Comparison of ENCODE assay signal across 8 cellular contexts in the genomic region with DNA sequence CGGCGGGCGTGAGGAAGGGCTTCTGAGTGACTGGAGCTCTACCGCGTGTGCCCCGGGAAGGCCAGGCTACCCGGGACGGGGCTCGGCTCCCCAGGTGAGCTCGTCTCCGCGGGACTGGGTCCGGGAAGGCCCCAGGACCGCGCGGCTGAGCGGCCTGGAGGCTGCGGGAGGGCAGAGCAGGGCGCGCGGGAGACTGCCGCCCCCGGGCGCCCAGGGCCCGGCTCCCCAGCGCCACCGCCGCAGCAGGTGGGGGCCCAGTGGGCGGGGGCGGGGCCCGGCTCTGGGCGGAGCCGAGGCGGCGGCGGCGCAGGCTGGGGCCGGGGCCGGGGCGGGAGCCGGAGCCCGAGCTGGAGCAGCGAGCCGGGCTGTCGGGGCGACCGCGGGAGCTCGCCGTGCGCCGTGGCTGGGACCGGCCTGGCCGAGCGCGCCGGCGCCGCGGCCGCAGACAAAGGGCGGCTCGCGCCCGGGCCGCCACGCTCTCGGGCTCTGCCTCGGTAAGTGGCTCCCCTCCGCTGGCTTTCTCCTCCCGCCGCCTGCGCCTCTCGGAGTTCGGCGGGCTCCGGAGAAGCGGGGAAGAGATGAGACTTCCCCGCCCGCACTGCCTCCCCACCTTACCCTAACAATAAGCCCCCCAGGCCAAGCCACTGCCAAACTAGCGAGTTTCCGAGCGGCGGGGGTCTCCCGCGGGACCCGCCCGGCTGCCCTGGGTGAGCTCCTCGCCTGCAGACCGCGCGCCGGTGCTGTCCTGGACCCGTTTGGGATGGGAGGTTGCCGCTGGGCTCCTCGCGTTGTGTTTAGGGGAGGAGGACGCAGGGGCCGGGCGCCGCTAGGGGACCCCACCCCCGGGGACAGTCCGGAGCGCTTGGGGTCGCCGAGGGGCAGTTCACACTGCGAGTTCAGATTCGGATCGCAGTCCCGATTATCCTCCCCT. TPM values are rescaled to one million over a fixed set of nuclear protein-coding genes. Genes with fewer than 3 reads are reported as not detected.
DNase-seq lines count a peak whose midpoint lies in the region; ATAC-seq and TF ChIP-seq lines count a peak whose summit lies in the region.

A gene (plus strand): TSS at position 338 of the 931 bp plus-strand sequence. CDS start 103,872 bp downstream, outside the sequence.

- no peak for DNase-seq in BE2C
- DNase-seq in MG63: no peak
- peak; percentile 59 for DNase-seq in activated naive CD8-positive, alpha-beta T cell treated with anti-CD3 and anti-CD28 coated beads, Interleukin-2, amount 10 ng/mL, durations not matched to agents 7 days and 5 days
- DNase-seq in heart right ventricle: peak in 1 of 2 donors; percentile 55
- peak; percentile 57 to 78 (median 65) for DNase-seq in ovary
- no peak for DNase-seq in NCI-H128 (lab: John Stamatoyannopoulos, UW; ENCODE audit: unreplicated experiment)
- no peak for DNase-seq in T-helper 1 cell

- intact Hi-C loops in heart right ventricle (cut with DNase I): loop anchor here in 1 of 10 donors (10.0 kb wide), 1 partner anchor 105 kb away; no protein-coding TSS in a partner anchor
- intact Hi-C loops in ovary (cut with DNase I): no loop called here

- no peaks in the 10 kb centered on the region for H3K4me1 Mint-ChIP-seq in activated naive CD8-positive, alpha-beta T cell treated with anti-CD3 and anti-CD28 coated beads, Interleukin-2, amount 10 ng/mL, durations not matched to agents 7 days and 5 days

- TF ChIP-seq CTCF in BE2C (IDR thresholded peaks at IDR 0.05; ENCODE audit: low read depth, low read length) (no peak), heart right ventricle (IDR thresholded peaks at IDR 0.05) (no peak), ovary (IDR thresholded peaks at IDR 0.05) (no peak)

- no peak for TF ChIP-seq EP300 in ovary (IDR thresholded peaks at IDR 0.05)

- peaks cover 5% of the 10 kb centered on the region for H3K9me3 Mint-ChIP-seq in activated naive CD8-positive, alpha-beta T cell treated with anti-CD3 and anti-CD28 coated beads, Interleukin-2, amount 10 ng/mL, durations not matched to agents 7 days and 5 days

- H3K4me3 ChIP-seq in BE2C (ENCODE audit: low read depth, low read length) (peak within 1 kb of the TSS; percentile 19), MG63 (peak within 1 kb of the TSS; percentile 26; the same call in 1 of the 2 replicates), heart right ventricle (peak within 1 kb of the TSS; percentile 51 to 74 (median 62)), ovary (peak within 1 kb of the TSS; percentile 56)

- H3K9me3 ChIP-seq in BE2C: no peaks in the 10 kb centered on the region
- peaks cover 4% of the 10 kb centered on the region; the same call in 1 of the 2 replicates for H3K9me3 ChIP-seq in MG63
- H3K9me3 ChIP-seq in heart right ventricle: peaks cover 0 to 12% (median 0%) of the 10 kb centered on the region in 11 donors
- H3K9me3 ChIP-seq in ovary: no peaks in the 10 kb centered on the region

- H3K27ac Mint-ChIP-seq in activated naive CD8-positive, alpha-beta T cell treated with anti-CD3 and anti-CD28 coated beads, Interleukin-2, amount 10 ng/mL, durations not matched to agents 7 days and 5 days: no peak within 1 kb of the TSS

- peak within 1 kb of the TSS in 9 of 10 donors; percentile 1 to 81 (median 67) for H3K27ac ChIP-seq in heart right ventricle
- H3K27ac ChIP-seq in ovary: peak within 1 kb of the TSS; percentile 82 to 92

- POLR2A ChIA-PET in activated naive CD8-positive, alpha-beta T cell treated with anti-CD3 and anti-CD28 coated beads, Interleukin-2, amount 10 ng/mL, durations not matched to agents 7 days and 5 days (lab: Charles Lee): interaction anchor here (0.5 kb wide), 1 partner anchor 159 kb away, joined by 4 read pairs; no protein-coding TSS in a partner anchor

- no peak for TF ChIP-seq POLR2A in ovary (IDR thresholded peaks at IDR 0.05)

- H3K36me3 Mint-ChIP-seq in activated naive CD8-positive, alpha-beta T cell treated with anti-CD3 and anti-CD28 coated beads, Interleukin-2, amount 10 ng/mL, durations not matched to agents 7 days and 5 days: no peaks in the 10 kb centered on the region

- peaks cover 29% of the 10 kb centered on the region for H3K27me3 ChIP-seq in BE2C
- H3K27me3 ChIP-seq in MG63: peaks cover 38% of the 10 kb centered on the region
- peaks cover 0 to 67% (median 36%) of the 10 kb centered on the region in 7 donors for H3K27me3 ChIP-seq in heart right ventricle
- no peaks in the 10 kb centered on the region for H3K27me3 ChIP-seq in ovary

- H3K36me3 ChIP-seq in BE2C: no peaks in the 10 kb centered on the region
- no peaks in the 10 kb centered on the region for H3K36me3 ChIP-seq in MG63
- no peaks in the 10 kb centered on the region for H3K36me3 ChIP-seq in heart right ventricle
- H3K36me3 ChIP-seq in ovary: no peaks in the 10 kb centered on the region

- H3K27me3 Mint-ChIP-seq in activated naive CD8-positive, alpha-beta T cell treated with anti-CD3 and anti-CD28 coated beads, Interleukin-2, amount 10 ng/mL, durations not matched to agents 7 days and 5 days: peaks cover 52% of the 10 kb centered on the region

- peak within 1 kb of the TSS; percentile 58 for H3K4me3 Mint-ChIP-seq in activated naive CD8-positive, alpha-beta T cell treated with anti-CD3 and anti-CD28 coated beads, Interleukin-2, amount 10 ng/mL, durations not matched to agents 7 days and 5 days

- ATAC-seq in GM19025 (IDR thresholded peaks at IDR 0.05; ENCODE audit: low read depth, unreplicated experiment) (peak; percentile 77), heart right ventricle (peak; percentile 76 to 93 (median 88))
- peak; percentile 88 for ATAC-seq in activated naive CD8-positive, alpha-beta T cell treated with anti-CD3 and anti-CD28 coated beads, Interleukin-2, amount 10 ng/mL, durations not matched to agents 7 days and 5 days (ENCODE audit: low read depth)

- 0 to 1% methylated on average over 68 to 110 of the region's 110 CpGs for WGBS in heart right ventricle, 2 donors
- WGBS in ovary, 3 donors: 0 to 1% (median 0%) methylated on average over 32 to 110 of the region's 110 CpGs

- H3K4me1 ChIP-seq in BE2C (no peaks in the 10 kb centered on the region), heart right ventricle (peaks cover 0 to 17% (median 11%) of the 10 kb centered on the region in 9 donors), ovary (ENCODE audit: insufficient read depth) (peaks cover 5% of the 10 kb centered on the region)

RNA-seq across cellular contexts. Expression of the gene that starts here (rescaled TPM):
- polyA plus RNA-seq in BE2C (2012; ENCODE audit: insufficient read depth, insufficient read length, low read depth): not detected
- total RNA-seq in MG63 (2014; rRNA removed; shearing (Covaris generic); ENCODE audit: low replicate concordance): not detected in 2 replicates
- total RNA-seq in activated naive CD8-positive, alpha-beta T cell treated with anti-CD3 and anti-CD28 coated beads, Interleukin-2, amount 10 ng/mL, durations not matched to agents 7 days and 5 days: not detected
- total RNA-seq in heart right ventricle (10 to 100 TPM; 15.2 to 86.9 (median 37.1) TPM), ovary (10 to 100 TPM in 1 of 7 donors, 1 to 10 TPM in 5, under 1 TPM in 1; 0.80 to 14.2 (median 3.4) TPM)
- polyA plus RNA-seq in heart right ventricle (10 to 100 TPM in 1 of 2 donors, 1 to 10 TPM in 1; 7.5 to 81.0 TPM), ovary (10 to 100 TPM in 1 of 2 donors, 1 to 10 TPM in 1; 1.1 to 21.7 TPM)

Comparison
In these comparisons a context has a peak if more than half of its experiments do, and no peak if none do; other contexts are left out.
1. Peak in DNase-seq and ATAC-seq in activated naive CD8-positive, alpha-beta T cell treated with anti-CD3 and anti-CD28 coated beads, Interleukin-2, amount 10 ng/mL, durations not matched to agents 7 days and 5 days; RNA of the gene not detected or under 1 TPM.
2. DNase-seq: peak in ovary (5 of 5); none in BE2C (single experiment), MG63 (single experiment), NCI-H128 (single experiment) and T-helper 1 cell (0 of 5).
3. Peak in every context shown above with its lines, with median percentiles within 50 percentile points of each other: H3K4me3 ChIP-seq and ATAC-seq.